In the genomic region with DNA sequence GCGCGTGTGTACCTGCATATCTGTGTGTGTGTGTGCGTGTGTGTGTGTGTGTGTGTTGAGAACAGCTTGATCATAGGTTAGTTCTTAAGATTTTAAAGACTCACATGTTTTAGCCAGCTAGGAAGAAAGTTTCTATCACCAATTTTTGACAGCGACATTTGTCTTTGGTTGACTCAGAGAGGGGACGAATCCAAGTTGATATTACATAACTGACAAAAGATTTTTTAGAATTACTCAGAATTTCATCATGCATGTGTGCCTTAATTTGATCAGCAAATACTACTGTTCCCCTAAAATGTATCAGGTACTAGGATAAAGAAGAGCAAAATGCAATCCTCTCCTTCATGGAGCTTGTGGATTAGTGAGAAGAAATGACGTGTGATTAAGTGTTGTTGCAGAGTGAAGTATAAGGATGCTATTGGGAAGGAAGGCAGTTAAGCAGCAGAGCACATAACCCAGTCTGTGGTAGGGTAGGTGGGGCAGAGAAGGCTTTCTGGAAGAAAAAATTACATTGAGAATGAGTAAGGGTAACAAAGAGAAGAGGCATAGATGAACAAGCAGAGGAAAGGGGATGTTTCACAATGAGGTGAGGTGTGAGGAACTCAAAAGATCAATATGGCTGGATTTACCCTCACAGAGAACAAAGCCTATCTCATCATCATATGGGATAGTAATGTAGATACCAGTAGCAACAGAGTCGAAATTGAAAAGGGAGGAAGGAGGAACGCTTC, we compare ENCODE assay signal across 22 cellular contexts.
A peak's percentile ranks its signal among the peaks of the same experiment; 100 is the strongest.
DNase-seq lines count a peak whose midpoint lies in the region; ATAC-seq, FAIRE-seq and TF ChIP-seq lines count a peak whose summit lies in the region.
"Had no signal": no experiment of that assay in that cellular context is flagged by ENCODE, and none has a peak within 500 bp of the region (broad histone marks: within the 10 kb centered on the region; RNA-seq: fewer than 3 reads in every experiment).

No MANE protein-coding gene starts in this region.

- intact Hi-C loops in CD8-positive, alpha-beta T cell (cut with DNase I, micrococcal nuclease), result no loop called here
- intact Hi-C loops in left lung (cut with DNase I), result no loop called here

- H3K36me3 Mint-ChIP-seq in CD8-positive, alpha-beta T cell, result peaks cover 70% of the 10 kb centered on the region
- H3K36me3 Mint-ChIP-seq in activated CD4-positive, alpha-beta memory T cell treated with anti-CD3 and anti-CD28 coated beads, Interleukin-2, amount 10 ng/mL, durations not matched to agents 7 days and 5 days (ENCODE audit: low read depth), result peaks cover 81% of the 10 kb centered on the region

- H3K79me2 ChIP-seq in ACC112 (ENCODE audit: control insufficient read depth, insufficient read depth, low read length, unreplicated experiment), result peaks cover 20% of the 10 kb centered on the region
- H3K79me2 ChIP-seq: hepatocyte had no signal

- no peak overlapping the region for H2AFZ ChIP-seq in ACC112 (ENCODE audit: low read length, unreplicated experiment)
- H2AFZ ChIP-seq: hepatocyte had no signal

- H3K4me1 ChIP-seq in ACC112 (ENCODE audit: control insufficient read depth, insufficient read depth, low read length, unreplicated experiment) (peaks cover 35% of the 10 kb centered on the region), left lung (no peaks in the 10 kb centered on the region), small intestine (ENCODE audit: control insufficient read depth in 2 of 2, insufficient read depth in 1 of 2, low read depth in 1 of 2, low read length in 1 of 2) (no peaks in the 10 kb centered on the region)
- H3K4me1 ChIP-seq in CD8-positive, alpha-beta T cell (ENCODE audit: insufficient read depth, low read length), result no peaks in the 10 kb centered on the region
- H3K4me1 ChIP-seq: esophagus squamous epithelium, tibial artery had no signal

- POLR2A ChIA-PET in CD8-positive, alpha-beta T cell (lab: Charles Lee), result interaction anchor here (1.1 kb wide), 1 partner anchor 129 kb away, joined by 8 read pairs; a partner anchor contains a TSS
- POLR2A ChIA-PET in activated CD4-positive, alpha-beta memory T cell treated with anti-CD3 and anti-CD28 coated beads, Interleukin-2, amount 10 ng/mL, durations not matched to agents 7 days and 5 days (lab: Charles Lee), result interaction anchor here (1.1 kb wide), 1 partner anchor 130 kb away, joined by 3 read pairs; no protein-coding TSS in a partner anchor

- CTCF ChIA-PET in CD8-positive, alpha-beta T cell (lab: Charles Lee), result interaction anchor here (2.0 kb wide), 1 partner anchor 129 kb away, joined by 7 read pairs; a partner anchor contains a TSS
- CTCF ChIA-PET in activated CD4-positive, alpha-beta memory T cell treated with anti-CD3 and anti-CD28 coated beads, Interleukin-2, amount 10 ng/mL, durations not matched to agents 7 days and 5 days (lab: Charles Lee), result interaction anchor here (1.3 kb wide), 1 partner anchor 245 kb away, joined by 3 read pairs; no protein-coding TSS in a partner anchor

- H3K4me3 Mint-ChIP-seq in CD8-positive, alpha-beta T cell, result no peak overlapping the region
- no peak overlapping the region for H3K4me3 Mint-ChIP-seq in activated CD4-positive, alpha-beta memory T cell treated with anti-CD3 and anti-CD28 coated beads, Interleukin-2, amount 10 ng/mL, durations not matched to agents 7 days and 5 days
- H3K4me3 Mint-ChIP-seq: H9 had no signal

- H3K27me3 ChIP-seq in ACC112 (ENCODE audit: insufficient read depth, low read length) (no peaks in the 10 kb centered on the region), left lung (no peaks in the 10 kb centered on the region), small intestine (ENCODE audit: control insufficient read depth in 2 of 2, insufficient read depth in 2 of 2, low read length in 2 of 2) (no peaks in the 10 kb centered on the region)
- H3K27me3 ChIP-seq in CD8-positive, alpha-beta T cell (ENCODE audit: insufficient read depth, low read length), result no peaks in the 10 kb centered on the region
- H3K27me3 ChIP-seq: dorsolateral prefrontal cortex, esophagus squamous epithelium, hepatocyte, tibial artery had no signal

- no peaks in the 10 kb centered on the region for H3K9me3 Mint-ChIP-seq in CD8-positive, alpha-beta T cell
- no peaks in the 10 kb centered on the region for H3K9me3 Mint-ChIP-seq in activated CD4-positive, alpha-beta memory T cell treated with anti-CD3 and anti-CD28 coated beads, Interleukin-2, amount 10 ng/mL, durations not matched to agents 7 days and 5 days
- H3K9me3 Mint-ChIP-seq: H9 had no signal

- H3K27me3 Mint-ChIP-seq in CD8-positive, alpha-beta T cell (ENCODE audit: low read depth), result no peaks in the 10 kb centered on the region
- no peaks in the 10 kb centered on the region for H3K27me3 Mint-ChIP-seq in activated CD4-positive, alpha-beta memory T cell treated with anti-CD3 and anti-CD28 coated beads, Interleukin-2, amount 10 ng/mL, durations not matched to agents 7 days and 5 days

- peaks cover 28% of the 10 kb centered on the region for H3K4me1 Mint-ChIP-seq in CD8-positive, alpha-beta T cell (ENCODE audit: low read depth)
- peaks cover 10% of the 10 kb centered on the region for H3K4me1 Mint-ChIP-seq in activated CD4-positive, alpha-beta memory T cell treated with anti-CD3 and anti-CD28 coated beads, Interleukin-2, amount 10 ng/mL, durations not matched to agents 7 days and 5 days
- H3K4me1 Mint-ChIP-seq: H9 had no signal

- 77 to 92% (median 88%) methylated on average over 8 of the region's 8 CpGs for WGBS in small intestine, 3 donors

- no peak for TF ChIP-seq CTCF in CD8-positive, alpha-beta T cell (IDR thresholded peaks at IDR 0.05)
- TF ChIP-seq CTCF in fibroblast of pulmonary artery (IDR thresholded peaks at IDR 0.05; ENCODE audit: low read length, missing control alignments), result no peak
- no peak for TF ChIP-seq CTCF in left lung (IDR thresholded peaks at IDR 0.05)

- H3K27ac ChIP-seq in ACC112 (ENCODE audit: low read depth, low read length), result peak overlapping the region; percentile 47
- H3K27ac ChIP-seq in CD8-positive, alpha-beta T cell (ENCODE audit: low read depth, low read length), result no peak overlapping the region
- no peak overlapping the region for H3K27ac ChIP-seq in left lung
- H3K27ac ChIP-seq in small intestine (ENCODE audit: low read depth in 1 of 2, low read length in 1 of 2), result no peak overlapping the region
- H3K27ac ChIP-seq: dorsolateral prefrontal cortex, hepatocyte, tibial artery had no signal

- H3K4me3 ChIP-seq in ACC112 (ENCODE audit: low read depth, low read length) (no peak overlapping the region), fibroblast of pulmonary artery (replicated peaks; ENCODE audit: low read depth, low read length) (no peak overlapping the region), left lung (no peak overlapping the region), small intestine (ENCODE audit: low read depth in 1 of 2, low read length in 2 of 2) (no peak overlapping the region)
- no peak overlapping the region for H3K4me3 ChIP-seq in CD8-positive, alpha-beta T cell (ENCODE audit: low read depth, low read length)
- H3K4me3 ChIP-seq: dorsolateral prefrontal cortex, esophagus squamous epithelium, hepatocyte, tibial artery had no signal

- no peak for ATAC-seq in CD8-positive, alpha-beta T cell
- ATAC-seq in left lung, result no peak
- ATAC-seq: PC-3, SK-N-SH treated with all-trans-retinoic acid at 6 μM for 48 hours had no signal

- peak overlapping the region; percentile 4 for H3K27ac Mint-ChIP-seq in CD8-positive, alpha-beta T cell
- H3K27ac Mint-ChIP-seq in activated CD4-positive, alpha-beta memory T cell treated with anti-CD3 and anti-CD28 coated beads, Interleukin-2, amount 10 ng/mL, durations not matched to agents 7 days and 5 days, result peak overlapping the region; percentile 31

- no peaks in the 10 kb centered on the region for H3K9me3 ChIP-seq in CD8-positive, alpha-beta T cell (ENCODE audit: low read length)
- H3K9me3 ChIP-seq in left lung, result no peaks in the 10 kb centered on the region
- H3K9me3 ChIP-seq in small intestine (ENCODE audit: control insufficient read depth, low read depth), result no peaks in the 10 kb centered on the region
- H3K9me3 ChIP-seq: esophagus squamous epithelium, tibial artery had no signal

- H3K36me3 ChIP-seq in ACC112 (ENCODE audit: insufficient read depth, low read length) (peaks cover 22% of the 10 kb centered on the region), left lung (peaks cover 0 to 59% of the 10 kb centered on the region in 2 donors), small intestine (ENCODE audit: control insufficient read depth in 2 of 2, insufficient read depth in 2 of 2, low read length in 2 of 2) (peaks cover 0 to 5% of the 10 kb centered on the region in 2 donors)
- peaks cover 7% of the 10 kb centered on the region for H3K36me3 ChIP-seq in CD8-positive, alpha-beta T cell (ENCODE audit: insufficient read depth, low read length)

- no peak for FAIRE-seq in small intestine (lab: Jason Lieb, UNC)

- no peak for DNase-seq in CD8-positive, alpha-beta T cell
- no peak for DNase-seq in activated CD4-positive, alpha-beta memory T cell treated with anti-CD3 and anti-CD28 coated beads, Interleukin-2, amount 10 ng/mL, durations not matched to agents 7 days and 5 days
- DNase-seq in fibroblast of pulmonary artery (ENCODE audit: low read depth) (peak; percentile 35), NCI-H1105 treated with DMSO at 0.1 percent for 48 hours (lab: John Stamatoyannopoulos, UW) (no peak), putamen (ENCODE audit: low spot score) (no peak), left lung (no peak), small intestine (no peak)
- DNase-seq: activated gamma-delta T cell treated with Interleukin-2 at 50 U/mL for 16 hours; dorsolateral prefrontal cortex; esophagus squamous epithelium; H9; kidney glomerular epithelial cell; midbrain; MM.1S; NCI-H2081; occipital lobe; PC-3; stimulated activated CD4-positive, alpha-beta T cell treated with anti-CD3 and anti-CD28 coated beads, Interleukin-4, amount 100 ng/mL, for 4 hours; tibial artery had no signal
